Comparison of ENCODE assay signal across 17 cellular contexts in the genomic region with DNA sequence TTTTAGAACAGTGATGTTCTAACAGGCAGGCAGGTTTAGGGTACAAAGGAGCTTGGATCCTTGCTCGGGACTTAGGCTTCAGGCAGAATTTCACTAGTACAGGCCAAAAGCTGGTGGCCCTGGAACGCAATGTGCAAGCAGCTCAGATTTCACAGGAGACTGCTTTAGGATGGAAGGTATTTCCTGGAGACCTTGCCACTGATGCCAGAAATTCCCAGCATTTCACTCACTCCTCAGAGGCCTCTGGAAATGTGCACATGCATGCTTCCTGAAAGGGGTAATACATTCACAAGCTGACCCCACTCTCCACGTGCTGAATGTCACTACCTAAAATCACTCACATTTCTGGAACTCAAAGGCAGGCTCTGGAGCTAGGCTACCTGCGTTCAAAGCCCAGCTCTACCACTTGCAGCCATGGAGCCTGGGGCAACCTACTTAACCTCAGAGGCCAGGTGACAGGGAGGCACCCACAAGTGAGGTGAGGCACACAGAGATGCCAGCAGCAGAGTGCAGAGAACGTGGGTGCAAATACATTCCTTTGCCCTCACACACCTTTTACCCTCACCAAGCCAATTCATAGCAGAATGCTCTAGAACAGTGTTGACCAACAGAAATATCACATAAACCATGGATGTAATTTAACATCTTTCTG. TPM values are rescaled to one million over a fixed set of nuclear protein-coding genes. Genes with fewer than 3 reads are reported as not detected.
DNase-seq lines count a peak whose midpoint lies in the region; ATAC-seq and TF ChIP-seq lines count a peak whose summit lies in the region.
"Had no signal": no experiment of that assay in that cellular context is flagged by ENCODE, and none has a peak within 500 bp of the region (broad histone marks: within the 10 kb centered on the region; RNA-seq: fewer than 3 reads in every experiment).

No MANE protein-coding gene starts in this region.

- H3K36me3 Mint-ChIP-seq in mesothelial cell of epicardium, result no peaks in the 10 kb centered on the region

- intact Hi-C loops in Right ventricle myocardium superior (cut with DNase I) (no loop called here), Right ventricle myocardium inferior (cut with DNase I) (no loop called here), PC-9 (cut with micrococcal nuclease; ENCODE audit: unreplicated experiment) (no loop called here)

- no peaks in the 10 kb centered on the region for H3K36me3 ChIP-seq in PC-9 (ENCODE audit: low read depth)
- H3K36me3 ChIP-seq: ovary, transverse colon had no signal

- 0 out of 2 replicates have a peak, but pooled peaks cover 5% of the 10 kb centered on the region for H3K4me1 ChIP-seq in PC-9 (replicated peaks; ENCODE audit: insufficient read depth)

- H3K27ac ChIP-seq in PC-9, result no peak overlapping the region
- H3K27ac ChIP-seq: ovary, transverse colon had no signal

- H3K9me2 ChIP-seq in PC-9 (ENCODE audit: insufficient read depth), result no peaks in the 10 kb centered on the region

- H3K4me3 ChIP-seq in PC-9, result no peak overlapping the region
- H3K4me3 ChIP-seq: ovary, transverse colon had no signal

- CTCF ChIA-PET in PC-9 (lab: Charles Lee), result no interaction called here

- POLR2A ChIA-PET in PC-9 (lab: Charles Lee; ENCODE audit: unreplicated experiment), result interaction anchor here (0.6 kb wide), 1 partner anchor 9 kb away, joined by 3 read pairs; no protein-coding TSS in a partner anchor

- H2AFZ ChIP-seq in PC-9, result no peak overlapping the region

- ATAC-seq in Right ventricle myocardium superior (ENCODE audit: poor library complexity) (peak; percentile 14), Right ventricle myocardium inferior (no peak), GM21390 (IDR thresholded peaks at IDR 0.05; ENCODE audit: unreplicated experiment) (no peak), HG03159 (IDR thresholded peaks at IDR 0.05; ENCODE audit: unreplicated experiment) (no peak)
- ATAC-seq: HepG2 had no signal

- no peak for DNase-seq in Right ventricle myocardium superior
- no peak for DNase-seq in Right ventricle myocardium inferior (ENCODE audit: missing footprints)
- peak; percentile 37 for DNase-seq in cerebellar cortex (ENCODE audit: low spot score)
- DNase-seq in mesothelial cell of epicardium (ENCODE audit: low spot score in 2 of 2, unreplicated experiment in 2 of 2), result no peak
- no peak for DNase-seq in PC-9
- DNase-seq in NCI-H748 (lab: John Stamatoyannopoulos, UW; ENCODE audit: unreplicated experiment), result no peak
- DNase-seq: activated CD4-positive, alpha-beta T cell treated with anti-CD3 and anti-CD28 coated beads for 4 hours; activated naive CD4-positive, alpha-beta T cell treated with anti-CD3 and anti-CD28 coated beads, Interleukin-2, amount 50 U/mL, for 16 hours; DMS79 treated with DMSO at 0.1 percent for 48 hours; mammary epithelial cell; NCI-H446 treated with DMSO at 0.1 percent for 48 hours; OCI-M1; ovary; transverse colon had no signal

- H3K27me3 Mint-ChIP-seq in mesothelial cell of epicardium (ENCODE audit: low read depth), result no peaks in the 10 kb centered on the region

- no TSS peak for BruUV-seq in PC-9 (replicated peaks; lab: Mats Ljungman, UMichigan)

- no peaks in the 10 kb centered on the region for H3K9me3 ChIP-seq in PC-9 (ENCODE audit: insufficient read depth, low read depth)
- H3K9me3 ChIP-seq: ovary, transverse colon had no signal

- H3K4me3 Mint-ChIP-seq in mesothelial cell of epicardium, result no peak overlapping the region

- no peaks in the 10 kb centered on the region for H3K79me2 ChIP-seq in PC-9 (ENCODE audit: low read depth)

- H3K9me3 Mint-ChIP-seq in mesothelial cell of epicardium, result no peaks in the 10 kb centered on the region

- no peaks in the 10 kb centered on the region for H3K27me3 ChIP-seq in PC-9 (ENCODE audit: insufficient read depth, low read depth)
- H3K27me3 ChIP-seq: ovary, transverse colon had no signal

- no peaks in the 10 kb centered on the region for H3F3A ChIP-seq in PC-9 (ENCODE audit: insufficient read depth, low read depth)

- H3K27ac Mint-ChIP-seq in mesothelial cell of epicardium, result peak overlapping the region; percentile 2

- H3K4me1 Mint-ChIP-seq in mesothelial cell of epicardium, result peaks cover 33% of the 10 kb centered on the region

- TF ChIP-seq CTCF in mesothelial cell of epicardium (IDR thresholded peaks at IDR 0.05; ENCODE audit: unreplicated experiment) (no peak), PC-9 (conservative IDR thresholded peaks at IDR 0.05) (no peak)

- H4K20me1 ChIP-seq in PC-9 (ENCODE audit: insufficient read depth), result no peaks in the 10 kb centered on the region

- H3K4me2 ChIP-seq in PC-9, result no peak overlapping the region

RNA-seq across cellular contexts. Expression of gene CDC7, which starts 56.5 kb away (rescaled TPM):
- total RNA-seq in Right ventricle myocardium superior (0.89 TPM), Right ventricle myocardium inferior (0.95 TPM), mesothelial cell of epicardium (16.3 to 18.8 TPM (median 16.6 TPM) in 3 replicates), PC-9 (2021) (11.5 and 13.1 TPM in 2 replicates)
